In genomic region chr22:42794551-42795510, GRCh38 we compare ENCODE assay signal across 11 cellular contexts.
DNase-seq lines count a peak whose midpoint lies in the region; ATAC-seq and TF ChIP-seq lines count a peak whose summit lies in the region.
"Had no signal": no experiment of that assay in that cellular context is flagged by ENCODE, and none has a peak within 500 bp of the region (broad histone marks: within the 10 kb centered on the region; RNA-seq: fewer than 3 reads in every experiment).

No MANE protein-coding gene starts in this region.

- peaks cover 9% of the 10 kb centered on the region for H3K27me3 Mint-ChIP-seq in glutamatergic neuron (ENCODE audit: unreplicated experiment)
- H3K27me3 Mint-ChIP-seq: memory B cell had no signal

- CTCF ChIA-PET in Panc1 (lab: Charles Lee): no interaction called here

- BruUV-seq in Panc1 (replicated peaks; lab: Mats Ljungman, UMichigan): no TSS peak

- H3K9me3 ChIP-seq in Panc1 (ENCODE audit: control insufficient read depth, insufficient read depth, low read depth, low read length): no peaks in the 10 kb centered on the region

- H3K4me1 ChIP-seq in Panc1 (ENCODE audit: control insufficient read depth, insufficient read depth, low read length): no peaks in the 10 kb centered on the region

- no peak overlapping the region for H3K27ac ChIP-seq in Panc1 (ENCODE audit: low read length)

- H3K4me3 ChIP-seq in Panc1 (ENCODE audit: low read depth in 2 of 2, low read length in 2 of 2) (no peak overlapping the region), retinal pigment epithelial cell (ENCODE audit: low read length) (no peak overlapping the region)

- in situ Hi-C loops in Panc1 (cut with HindIII; ENCODE audit: low pct_unique_long_range_greater_than_20kb, low sequenced_read_pairs): no loop called here

- H3K4me1 Mint-ChIP-seq in glutamatergic neuron (ENCODE audit: low read depth, unreplicated experiment): peaks cover 29% of the 10 kb centered on the region
- H3K4me1 Mint-ChIP-seq: memory B cell had no signal

- ATAC-seq in Panc1 (peak; percentile 44; the same call in 1 of the 2 replicates), HG02642 (IDR thresholded peaks at IDR 0.05; ENCODE audit: poor library complexity, unreplicated experiment) (no peak), GM18867 (IDR thresholded peaks at IDR 0.05; ENCODE audit: unreplicated experiment) (no peak), HG03354 (IDR thresholded peaks at IDR 0.05; ENCODE audit: poor library complexity, severe bottlenecking, unreplicated experiment) (no peak)

- no peaks in the 10 kb centered on the region for H3K36me3 ChIP-seq in Panc1 (ENCODE audit: control insufficient read depth, insufficient read depth, low read length)

- no peak for TF ChIP-seq CTCF in Panc1 (IDR thresholded peaks at IDR 0.05)
- TF ChIP-seq CTCF in glutamatergic neuron (IDR thresholded peaks at IDR 0.05; ENCODE audit: partially characterized antibody, unreplicated experiment): no peak
- TF ChIP-seq CTCF in retinal pigment epithelial cell (conservative IDR thresholded peaks at IDR 0.05; ENCODE audit: low read depth, low read length): peak; percentile 36

- POLR2A ChIA-PET in Panc1 (lab: Charles Lee): no interaction called here

- no peaks in the 10 kb centered on the region for H3K27me3 ChIP-seq in Panc1 (ENCODE audit: control insufficient read depth, insufficient read depth, low read length)

- H3K9me3 Mint-ChIP-seq in glutamatergic neuron (ENCODE audit: unreplicated experiment): peaks cover 7% of the 10 kb centered on the region
- H3K9me3 Mint-ChIP-seq: memory B cell had no signal

- peak overlapping the region; percentile 25 for H3K4me3 Mint-ChIP-seq in glutamatergic neuron (ENCODE audit: unreplicated experiment)
- H3K4me3 Mint-ChIP-seq: memory B cell had no signal

- H3K27ac Mint-ChIP-seq in glutamatergic neuron (ENCODE audit: unreplicated experiment): peak overlapping the region; percentile 43
- H3K27ac Mint-ChIP-seq: memory B cell had no signal

- peaks cover 4% of the 10 kb centered on the region for H3K36me3 Mint-ChIP-seq in glutamatergic neuron (ENCODE audit: unreplicated experiment)

- intact Hi-C loops in Panc1 (cut with micrococcal nuclease; ENCODE audit: unreplicated experiment): no loop called here

- DNase-seq in DMS114 treated with DMSO at 0.1 percent for 48 hours (lab: John Stamatoyannopoulos, UW; ENCODE audit: unreplicated experiment) (peak; percentile 3), Panc1 (ENCODE audit: low read depth, low spot score) (no peak), glutamatergic neuron (peak; percentile 46), retinal pigment epithelial cell (ENCODE audit: low read depth) (no peak), HuH-7 (ENCODE audit: low spot score) (no peak)
- DNase-seq: activated CD4-positive, alpha-beta T cell treated with anti-CD3 and anti-CD28 coated beads for 4 hours; stimulated activated CD4-positive, alpha-beta T cell treated with anti-CD3 and anti-CD28 coated beads, Interleukin-2, amount 100 ng/mL, for 48 hours had no signal

Comparison
In these comparisons a context has a peak if more than half of its experiments do, and no peak if none do; other contexts are left out.
1. DNase-seq: peak in DMS114 treated with DMSO at 0.1 percent for 48 hours (single experiment) and glutamatergic neuron (single experiment); none in Panc1 (single experiment), retinal pigment epithelial cell (single experiment) and HuH-7 (single experiment).